In genomic region chr5:38115318-38115827, GRCh38 we compare ENCODE assay signal across 1 cellular context.
TF ChIP-seq lines count a peak whose summit lies in the region.

No MANE protein-coding gene starts in this region.

TF ChIP-seq in HepG2, 621 proteins besides CTCF, POLR2A, EP300 and RAD21 (continued from another document and continues in another):
- no peak for TF ChIP-seq MTF1 (CRISPR knock-in tag; IDR thresholded peaks at IDR 0.05)
- TF ChIP-seq MYNN (CRISPR knock-in tag; IDR thresholded peaks at IDR 0.05; ENCODE audit: low read depth) = no peak
- TF ChIP-seq BCL6 (CRISPR knock-in tag; IDR thresholded peaks at IDR 0.05) = peak; percentile 96
- peak; percentile 56 for TF ChIP-seq FOSL2 (CRISPR knock-in tag; IDR thresholded peaks at IDR 0.05)
- TF ChIP-seq ZMAT5 (CRISPR knock-in tag; IDR thresholded peaks at IDR 0.05; ENCODE audit: borderline replicate concordance, low read depth) = no peak
- TF ChIP-seq ZNF407 (CRISPR knock-in tag; IDR thresholded peaks at IDR 0.05; ENCODE audit: not compliant biosample characterization) = no peak
- no peak for TF ChIP-seq ZNF235 (CRISPR knock-in tag; IDR thresholded peaks at IDR 0.05; ENCODE audit: borderline replicate concordance)
- no peak for TF ChIP-seq RBM39 (IDR thresholded peaks at IDR 0.05; ENCODE audit: low read depth, low read length, poor library complexity, severe bottlenecking)
- TF ChIP-seq MLX (CRISPR knock-in tag; IDR thresholded peaks at IDR 0.05) = no peak
- no peak for TF ChIP-seq CEBPB (IDR thresholded peaks at IDR 0.05; ENCODE audit: borderline replicate concordance, low read depth, low read length)
- peak; percentile 36; the same call in 1 of the 2 replicates for TF ChIP-seq MYC (CRISPR knock-in tag; IDR thresholded peaks at IDR 0.05; ENCODE audit: borderline replicate concordance)
- no peak for TF ChIP-seq ZMAT3 (CRISPR knock-in tag; conservative IDR thresholded peaks at IDR 0.05)
- TF ChIP-seq HNRNPLL (IDR thresholded peaks at IDR 0.05; ENCODE audit: low read depth, low read length, poor library complexity, severe bottlenecking) = no peak
- TF ChIP-seq IKZF1 (IDR thresholded peaks at IDR 0.05) = no peak
- TF ChIP-seq BRD4 (CRISPR knock-in tag; IDR thresholded peaks at IDR 0.05) = peak; percentile 59; the same call in 1 of the 2 replicates
- TF ChIP-seq ZNF792 (CRISPR knock-in tag; IDR thresholded peaks at IDR 0.05) = peak; percentile 55; the same call in 1 of the 2 replicates
- TF ChIP-seq CHCHD3 (CRISPR knock-in tag; IDR thresholded peaks at IDR 0.05) = no peak
- TF ChIP-seq ZBTB3 (CRISPR knock-in tag; IDR thresholded peaks at IDR 0.05; ENCODE audit: borderline replicate concordance, low read depth) = no peak
- no peak for TF ChIP-seq GMEB1 (CRISPR knock-in tag; IDR thresholded peaks at IDR 0.05; ENCODE audit: borderline replicate concordance)
- TF ChIP-seq CEBPG (CRISPR knock-in tag; IDR thresholded peaks at IDR 0.05) = no peak; the same call in 1 of the 2 replicates
- TF ChIP-seq ARID3A (IDR thresholded peaks at IDR 0.05; ENCODE audit: low read depth, low read length) = no peak
- TF ChIP-seq CBX2 (IDR thresholded peaks at IDR 0.05; ENCODE audit: low read depth, low read length) = no peak
- no peak for TF ChIP-seq CBX2 (CRISPR knock-in tag; IDR thresholded peaks at IDR 0.05; ENCODE audit: low read depth)
- peak; percentile 96 for TF ChIP-seq GATAD2A (CRISPR knock-in tag; IDR thresholded peaks at IDR 0.05)
- TF ChIP-seq MAFG (CRISPR knock-in tag; IDR thresholded peaks at IDR 0.05) = no peak
- no peak for TF ChIP-seq ZSCAN12 (CRISPR knock-in tag; IDR thresholded peaks at IDR 0.05)
- TF ChIP-seq FOXA3 (CRISPR knock-in tag; IDR thresholded peaks at IDR 0.05) = peak; percentile 79
- TF ChIP-seq ZKSCAN1 (IDR thresholded peaks at IDR 0.05; ENCODE audit: low read length) = no peak
- no peak for TF ChIP-seq ATF5 (CRISPR knock-in tag; IDR thresholded peaks at IDR 0.05; ENCODE audit: low read depth)
- TF ChIP-seq SALL1 (CRISPR knock-in tag; IDR thresholded peaks at IDR 0.05) = peak; percentile 81
- TF ChIP-seq ZHX1 (CRISPR knock-in tag; IDR thresholded peaks at IDR 0.05; ENCODE audit: low read depth) = 0 out of 2 replicates have a peak, but pooled peaks have one; percentile 27
- peak; percentile 63; the same call in 1 of the 2 replicates for TF ChIP-seq ZNF644 (CRISPR knock-in tag; IDR thresholded peaks at IDR 0.05; ENCODE audit: low read depth)
- peak; percentile 79 for TF ChIP-seq PPARG (CRISPR knock-in tag; conservative IDR thresholded peaks at IDR 0.05)
- TF ChIP-seq ZNF652 (CRISPR knock-in tag; IDR thresholded peaks at IDR 0.05; ENCODE audit: borderline replicate concordance, low read depth) = no peak
- no peak for TF ChIP-seq PRDM4 (CRISPR knock-in tag; IDR thresholded peaks at IDR 0.05; ENCODE audit: borderline replicate concordance)
- TF ChIP-seq ARNT2 (CRISPR knock-in tag; IDR thresholded peaks at IDR 0.05; ENCODE audit: low read depth) = peak; percentile 49; the same call in 1 of the 2 replicates
- no peak for TF ChIP-seq DPF2 (CRISPR knock-in tag; IDR thresholded peaks at IDR 0.05; ENCODE audit: borderline replicate concordance, low read depth)
- no peak for TF ChIP-seq ZNF619 (CRISPR knock-in tag; IDR thresholded peaks at IDR 0.05)
- no peak for TF ChIP-seq PAF1 (CRISPR knock-in tag; IDR thresholded peaks at IDR 0.05)
- TF ChIP-seq IKZF5 (CRISPR knock-in tag; IDR thresholded peaks at IDR 0.05) = peak; percentile 63; the same call in 1 of the 2 replicates
- TF ChIP-seq ZKSCAN5 (CRISPR knock-in tag; IDR thresholded peaks at IDR 0.05) = no peak
- TF ChIP-seq TBX2 (CRISPR knock-in tag; IDR thresholded peaks at IDR 0.05; ENCODE audit: borderline replicate concordance) = peak; percentile 96
- no peak for TF ChIP-seq RFX5 (IDR thresholded peaks at IDR 0.05; ENCODE audit: low read depth, low read length)
- TF ChIP-seq ZNF879 (CRISPR knock-in tag; IDR thresholded peaks at IDR 0.05) = no peak
- TF ChIP-seq NFIC (IDR thresholded peaks at IDR 0.05; ENCODE audit: low read length) = peak; percentile 83
- TF ChIP-seq FOXK1 (CRISPR knock-in tag; IDR thresholded peaks at IDR 0.05; ENCODE audit: borderline replicate concordance, low read depth) = peak; percentile 13; the same call in 1 of the 2 replicates
- peak; percentile 24 for TF ChIP-seq TEAD3 (CRISPR knock-in tag; optimal IDR thresholded peaks at IDR 0.05; ENCODE audit: borderline replicate concordance)
